1 cellular context compared by ENCODE assay signal in genomic region chr1:206828765-206829164, GRCh38.
TF ChIP-seq lines count a peak whose summit lies in the region.

No MANE protein-coding gene starts in this region.

TF ChIP-seq in K562, 482 proteins besides CTCF, POLR2A, EP300 and RAD21:
- TF ChIP-seq, protein P1, sequence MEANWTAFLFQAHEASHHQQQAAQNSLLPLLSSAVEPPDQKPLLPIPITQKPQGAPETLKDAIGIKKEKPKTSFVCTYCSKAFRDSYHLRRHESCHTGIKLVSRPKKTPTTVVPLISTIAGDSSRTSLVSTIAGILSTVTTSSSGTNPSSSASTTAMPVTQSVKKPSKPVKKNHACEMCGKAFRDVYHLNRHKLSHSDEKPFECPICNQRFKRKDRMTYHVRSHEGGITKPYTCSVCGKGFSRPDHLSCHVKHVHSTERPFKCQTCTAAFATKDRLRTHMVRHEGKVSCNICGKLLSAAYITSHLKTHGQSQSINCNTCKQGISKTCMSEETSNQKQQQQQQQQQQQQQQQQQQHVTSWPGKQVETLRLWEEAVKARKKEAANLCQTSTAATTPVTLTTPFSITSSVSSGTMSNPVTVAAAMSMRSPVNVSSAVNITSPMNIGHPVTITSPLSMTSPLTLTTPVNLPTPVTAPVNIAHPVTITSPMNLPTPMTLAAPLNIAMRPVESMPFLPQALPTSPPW (CRISPR knock-in tag; IDR thresholded peaks at IDR 0.05) = no peak
- peak; percentile 51 for TF ChIP-seq ZNF121 (CRISPR knock-in tag; conservative IDR thresholded peaks at IDR 0.05)
- no peak for TF ChIP-seq HMG20B (CRISPR knock-in tag; IDR thresholded peaks at IDR 0.05)
- no peak for TF ChIP-seq BCLAF1 (IDR thresholded peaks at IDR 0.05; ENCODE audit: borderline replicate concordance in 1 of 2, control insufficient read depth in 1 of 2, low read depth in 2 of 2, low read length in 1 of 2)
